8 cellular contexts compared by ENCODE assay signal in the genomic region with DNA sequence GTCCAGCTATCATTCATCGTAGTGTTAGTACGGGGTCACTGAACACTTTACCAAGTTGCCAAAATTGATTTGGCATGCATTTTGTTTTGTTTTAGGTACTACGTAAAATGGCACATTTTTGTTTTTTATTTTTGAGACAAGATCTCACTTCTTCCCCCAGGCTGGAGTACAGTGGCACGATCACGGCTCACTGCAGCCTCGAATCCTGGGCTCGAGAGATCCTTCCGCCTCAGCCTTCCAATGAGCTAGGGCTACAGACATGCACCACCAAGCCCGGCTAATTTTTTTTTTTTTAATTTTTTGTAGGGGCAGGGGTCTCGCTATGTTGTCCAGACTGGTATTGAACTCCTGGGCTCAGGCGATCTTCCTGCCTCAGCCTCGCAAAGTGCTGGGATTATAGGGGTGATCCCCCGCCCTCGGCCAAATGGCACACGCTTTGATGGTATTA. TPM values are rescaled to one million over a fixed set of nuclear protein-coding genes. Genes with fewer than 3 reads are reported as not detected.
A peak's percentile ranks its signal among the peaks of the same experiment; 100 is the strongest.
DNase-seq lines count a peak whose midpoint lies in the region; ATAC-seq, FAIRE-seq and TF ChIP-seq lines count a peak whose summit lies in the region.

No MANE protein-coding gene starts in this region.

- no peak for TF ChIP-seq CTCF in pancreas (IDR thresholded peaks at IDR 0.05)

- 28 to 31% methylated on average over 15 of the region's 15 CpGs for WGBS in pancreas, 2 donors

- H3K27ac Mint-ChIP-seq in activated CD4-positive, alpha-beta T cell treated with anti-CD3 and anti-CD28 coated beads for 36 hours, result peak overlapping the region; percentile 85

- peak overlapping the region; percentile 89 for H3K4me3 Mint-ChIP-seq in activated CD4-positive, alpha-beta T cell treated with anti-CD3 and anti-CD28 coated beads for 36 hours

- H3K4me1 ChIP-seq in pancreas, result peaks cover 0 to 8% (median 7%) of the 10 kb centered on the region in 3 donors

- H3K36me3 Mint-ChIP-seq in activated CD4-positive, alpha-beta T cell treated with anti-CD3 and anti-CD28 coated beads for 36 hours (ENCODE audit: low read depth), result peaks cover 25% of the 10 kb centered on the region

- ATAC-seq in activated CD4-positive, alpha-beta T cell treated with anti-CD3 and anti-CD28 coated beads for 36 hours, result no peak
- peak; percentile 27 for ATAC-seq in SK-N-SH treated with all-trans-retinoic acid at 6 μM for 48 hours
- peak; percentile 8 for ATAC-seq in esophagus mucosa
- peak in 1 of 4 donors; percentile 19 for ATAC-seq in pancreas
- no peak for ATAC-seq in HG03139 (IDR thresholded peaks at IDR 0.05; ENCODE audit: unreplicated experiment)

- POLR2A ChIA-PET in activated CD4-positive, alpha-beta T cell treated with anti-CD3 and anti-CD28 coated beads for 36 hours (lab: Charles Lee), result interaction anchor here (0.6 to 1.7 kb wide), 5 partner anchors 61 to 249 kb away, joined by 4 to 7 read pairs (median 5); no protein-coding TSS in a partner anchor

- no peaks in the 10 kb centered on the region for H3K9me3 ChIP-seq in pancreas

- H3K4me3 ChIP-seq in pancreas, result peak overlapping the region; percentile 62 to 76 (median 67)

- peak overlapping the region in 3 of 4 donors; percentile 74 to 90 (median 81) for H3K27ac ChIP-seq in pancreas

- intact Hi-C loops in activated CD4-positive, alpha-beta T cell treated with anti-CD3 and anti-CD28 coated beads for 36 hours (cut with DNase I, micrococcal nuclease), result loop anchor here (5.0 kb wide), 4 partner anchors 53 to 843 kb away; a partner anchor contains a TSS
- intact Hi-C loops in pancreas (cut with DNase I), result no loop called here

- no peaks in the 10 kb centered on the region for H3K36me3 ChIP-seq in pancreas

- DNase-seq in activated CD4-positive, alpha-beta T cell treated with anti-CD3 and anti-CD28 coated beads for 36 hours, result peak; percentile 34
- no peak for DNase-seq in activated CD4-positive, alpha-beta T cell treated with anti-CD3 and anti-CD28 coated beads for 1 hour
- no peak for DNase-seq in pancreas
- no peak for DNase-seq in NCI-H2171 (lab: John Stamatoyannopoulos, UW)
- no peak for DNase-seq in 8988T

- H3K9me3 Mint-ChIP-seq in activated CD4-positive, alpha-beta T cell treated with anti-CD3 and anti-CD28 coated beads for 36 hours (ENCODE audit: low read depth), result no peaks in the 10 kb centered on the region

- no peak for FAIRE-seq in pancreas (lab: Jason Lieb, UNC)

- H3K4me1 Mint-ChIP-seq in activated CD4-positive, alpha-beta T cell treated with anti-CD3 and anti-CD28 coated beads for 36 hours, result peaks cover 37% of the 10 kb centered on the region

- no peaks in the 10 kb centered on the region for H3K27me3 ChIP-seq in pancreas

- no peaks in the 10 kb centered on the region for H3K27me3 Mint-ChIP-seq in activated CD4-positive, alpha-beta T cell treated with anti-CD3 and anti-CD28 coated beads for 36 hours

- CTCF ChIA-PET in activated CD4-positive, alpha-beta T cell treated with anti-CD3 and anti-CD28 coated beads for 36 hours (lab: Charles Lee), result interaction anchor here (0.7 to 4.2 kb wide), 9 partner anchors 12 to 204 kb away, joined by 3 to 30 read pairs (median 3); no protein-coding TSS in a partner anchor

TF ChIP-seq in SK-N-SH treated with all-trans-retinoic acid at 6 μM for 48 hours, 23 proteins besides CTCF, POLR2A, EP300 and RAD21:
- TF ChIP-seq RARB (CRISPR knock-in tag; IDR thresholded peaks at IDR 0.05) (no peak), ZNF8 (CRISPR knock-in tag; IDR thresholded peaks at IDR 0.05) (no peak), ARNTL (CRISPR knock-in tag; IDR thresholded peaks at IDR 0.05; ENCODE audit: borderline replicate concordance, low read depth) (no peak), TOX (CRISPR knock-in tag; IDR thresholded peaks at IDR 0.05; ENCODE audit: borderline replicate concordance) (no peak), ZNF70 (CRISPR knock-in tag; IDR thresholded peaks at IDR 0.05) (no peak), TCF4 (CRISPR knock-in tag; IDR thresholded peaks at IDR 0.05; ENCODE audit: borderline replicate concordance) (no peak), ESRRG (CRISPR knock-in tag; IDR thresholded peaks at IDR 0.05) (no peak), ZC3H10 (CRISPR knock-in tag; IDR thresholded peaks at IDR 0.05) (no peak), GLIS3 (CRISPR knock-in tag; IDR thresholded peaks at IDR 0.05) (no peak), ISL1 (CRISPR knock-in tag; IDR thresholded peaks at IDR 0.05) (no peak)
- TF ChIP-seq, protein P1, sequence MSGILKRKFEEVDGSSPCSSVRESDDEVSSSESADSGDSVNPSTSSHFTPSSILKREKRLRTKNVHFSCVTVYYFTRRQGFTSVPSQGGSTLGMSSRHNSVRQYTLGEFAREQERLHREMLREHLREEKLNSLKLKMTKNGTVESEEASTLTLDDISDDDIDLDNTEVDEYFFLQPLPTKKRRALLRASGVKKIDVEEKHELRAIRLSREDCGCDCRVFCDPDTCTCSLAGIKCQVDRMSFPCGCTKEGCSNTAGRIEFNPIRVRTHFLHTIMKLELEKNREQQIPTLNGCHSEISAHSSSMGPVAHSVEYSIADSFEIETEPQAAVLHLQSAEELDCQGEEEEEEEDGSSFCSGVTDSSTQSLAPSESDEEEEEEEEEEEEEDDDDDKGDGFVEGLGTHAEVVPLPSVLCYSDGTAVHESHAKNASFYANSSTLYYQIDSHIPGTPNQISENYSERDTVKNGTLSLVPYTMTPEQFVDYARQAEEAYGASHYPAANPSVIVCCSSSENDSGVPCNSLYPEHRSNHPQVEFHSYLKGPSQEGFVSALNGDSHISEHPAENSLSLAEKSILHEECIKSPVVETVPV (CRISPR knock-in tag; IDR thresholded peaks at IDR 0.05), result no peak

RNA-seq across cellular contexts. Expression of a gene that starts 0.8 kb away (rescaled TPM):
- total RNA-seq in activated CD4-positive, alpha-beta T cell treated with anti-CD3 and anti-CD28 coated beads for 36 hours, result 10 to 100 TPM; 28.7 to 28.8 TPM
- 24.7 TPM for total RNA-seq in esophagus mucosa
- total RNA-seq in pancreas, result 10 to 100 TPM in 1 of 6 donors, 1 to 10 TPM in 5; 5.1 to 11.4 (median 6.2) TPM
- polyA plus RNA-seq in pancreas, result 1 to 10 TPM; 2.3 to 3.5 TPM

Comparison
In these comparisons a context has a peak if more than half of its experiments do, and no peak if none do; other contexts are left out.
1. ATAC-seq: peak in SK-N-SH treated with all-trans-retinoic acid at 6 μM for 48 hours (single experiment) and esophagus mucosa (single experiment); none in activated CD4-positive, alpha-beta T cell treated with anti-CD3 and anti-CD28 coated beads for 36 hours (single experiment) and HG03139 (single experiment).
2. intact Hi-C loops: an anchor here in activated CD4-positive, alpha-beta T cell treated with anti-CD3 and anti-CD28 coated beads for 36 hours (5.0 kb wide); none called in pancreas.